11 cellular contexts compared by ENCODE assay signal in the genomic region with DNA sequence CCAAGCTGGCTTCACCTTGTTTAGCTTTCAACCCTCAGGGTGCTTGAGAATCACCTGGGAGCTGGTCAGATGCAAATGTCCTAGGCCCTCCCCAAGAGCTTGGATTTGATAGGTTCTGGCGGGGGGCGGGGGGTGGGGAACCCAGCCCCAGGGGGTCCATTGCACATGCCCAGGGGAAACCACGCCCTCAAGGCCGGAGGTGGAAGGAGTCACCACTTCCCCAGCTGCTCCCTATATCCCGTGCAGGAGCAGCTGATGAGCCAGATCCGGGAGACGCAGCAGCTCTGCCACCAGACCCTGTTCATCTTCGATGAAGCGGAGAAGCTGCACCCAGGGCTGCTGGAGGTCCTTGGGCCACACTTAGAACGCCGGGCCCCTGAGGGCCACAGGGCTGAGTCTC. TPM values are rescaled to one million over a fixed set of nuclear protein-coding genes. Genes with fewer than 3 reads are reported as not detected.
DNase-seq lines count a peak whose midpoint lies in the region; FAIRE-seq and TF ChIP-seq lines count a peak whose summit lies in the region.
"Had no signal": no experiment of that assay in that cellular context is flagged by ENCODE, and none has a peak within 500 bp of the region (broad histone marks: within the 10 kb centered on the region; RNA-seq: fewer than 3 reads in every experiment).

No MANE protein-coding gene starts in this region.

- no peaks in the 10 kb centered on the region for H3K27me3 ChIP-seq in NT2/D1 (ENCODE audit: insufficient read depth, insufficient read length)
- no peaks in the 10 kb centered on the region for H3K27me3 ChIP-seq in small intestine (ENCODE audit: control insufficient read depth in 2 of 2, insufficient read depth in 2 of 2, low read length in 2 of 2)
- H3K27me3 ChIP-seq: breast epithelium, esophagus muscularis mucosa had no signal

- peaks cover 0 to 20% (median 0%) of the 10 kb centered on the region in 3 donors for H3K36me3 Mint-ChIP-seq in immature natural killer cell

- H3K9me3 Mint-ChIP-seq in immature natural killer cell = no peaks in the 10 kb centered on the region

- peaks cover 0 to 2% (median 0%) of the 10 kb centered on the region in 3 donors for H3K27me3 Mint-ChIP-seq in immature natural killer cell (ENCODE audit: low read depth in 3 of 3)
- H3K27me3 Mint-ChIP-seq: activated CD4-positive, alpha-beta T cell treated with anti-CD3 and anti-CD28 coated beads for 36 hours had no signal

- in situ Hi-C loops in GM13976 (cut with MboI; ENCODE audit: low sequenced_read_pairs, unreplicated experiment) = loop anchor here (25.0 kb wide), 1 partner anchor 725 kb away; no protein-coding TSS in a partner anchor

- WGBS in small intestine, 3 donors = 75 to 89% (median 84%) methylated on average over 11 of the region's 11 CpGs

- H3K4me1 Mint-ChIP-seq in immature natural killer cell = peaks cover 19% of the 10 kb centered on the region in 2 donors

- FAIRE-seq in small intestine (lab: Jason Lieb, UNC) = no peak

- H3K9ac ChIP-seq in NT2/D1 (ENCODE audit: insufficient read length, low read depth) = peak overlapping the region; percentile 83

- peaks cover 35% of the 10 kb centered on the region for H3K4me1 ChIP-seq in NT2/D1 (ENCODE audit: insufficient read depth, insufficient read length)
- peaks cover 0 to 2% of the 10 kb centered on the region in 2 donors for H3K4me1 ChIP-seq in small intestine (ENCODE audit: control insufficient read depth in 2 of 2, insufficient read depth in 1 of 2, low read depth in 1 of 2, low read length in 1 of 2)

- H3K4me3 ChIP-seq in NT2/D1 (ENCODE audit: insufficient read length, low read depth) (peak overlapping the region; percentile 64), small intestine (ENCODE audit: low read depth in 1 of 2, low read length in 2 of 2) (no peak overlapping the region)
- H3K4me3 ChIP-seq: breast epithelium, esophagus muscularis mucosa had no signal

- H3K36me3 ChIP-seq in NT2/D1 (ENCODE audit: insufficient read depth, insufficient read length, low read length) (peaks cover 61% of the 10 kb centered on the region), small intestine (ENCODE audit: control insufficient read depth in 2 of 2, insufficient read depth in 2 of 2, low read length in 2 of 2) (peaks cover 0 to 5% of the 10 kb centered on the region in 2 donors)
- H3K36me3 ChIP-seq: breast epithelium had no signal

- no peak overlapping the region for H3K4me3 Mint-ChIP-seq in immature natural killer cell
- H3K4me3 Mint-ChIP-seq: activated CD4-positive, alpha-beta T cell treated with anti-CD3 and anti-CD28 coated beads for 36 hours had no signal

- peak; percentile 40 for DNase-seq in GM13976 (ENCODE audit: low spot score)
- peak; percentile 32 for DNase-seq in NT2/D1 (ENCODE audit: low read depth, low spot score)
- DNase-seq in glomerular endothelial cell (ENCODE audit: extremely low read depth, low read depth, low spot score) = peak; percentile 20
- peak; percentile 12 for DNase-seq in small intestine
- DNase-seq in hepatic stellate cell (ENCODE audit: low spot score) = no peak
- no peak for DNase-seq in immature natural killer cell
- no peak for DNase-seq in SKM-1 treated with dmso at 0.1 percent for 144 hours (lab: John Stamatoyannopoulos, UW; ENCODE audit: unreplicated experiment)
- DNase-seq: activated CD4-positive, alpha-beta T cell treated with anti-CD3 and anti-CD28 coated beads for 36 hours; nucleus accumbens had no signal

- H3K9me3 ChIP-seq in NT2/D1 (ENCODE audit: insufficient read depth, low read length) (no peaks in the 10 kb centered on the region), small intestine (ENCODE audit: control insufficient read depth, low read depth) (no peaks in the 10 kb centered on the region)
- H3K9me3 ChIP-seq: breast epithelium, esophagus muscularis mucosa had no signal

- no peak overlapping the region for H3K27ac ChIP-seq in small intestine (ENCODE audit: low read depth in 1 of 2, low read length in 1 of 2)
- H3K27ac ChIP-seq: breast epithelium, esophagus muscularis mucosa had no signal

- TF ChIP-seq CTCF in GM13976 (IDR thresholded peaks at IDR 0.05; ENCODE audit: borderline replicate concordance, control extremely low read depth, extremely low read depth, insufficient read depth, missing control alignments) = no peak

- H3K27ac Mint-ChIP-seq in immature natural killer cell = no peak overlapping the region
- H3K27ac Mint-ChIP-seq: activated CD4-positive, alpha-beta T cell treated with anti-CD3 and anti-CD28 coated beads for 36 hours had no signal

RNA-seq across cellular contexts. Expression of a gene that starts 5.8 kb away (rescaled TPM):
- 43.7 and 75.8 TPM in 2 replicates for total RNA-seq in glomerular endothelial cell
- polyA plus RNA-seq in small intestine (10 to 100 TPM in 2 of 3 donors, 1 to 10 TPM in 1; 6.3 to 30.6 (median 12.2) TPM), immature natural killer cell (10 to 100 TPM; 41.3 to 64.3 (median 45.2) TPM)

Comparison
In these comparisons a context has a peak if more than half of its experiments do, and no peak if none do; other contexts are left out.
1. DNase-seq: peak in GM13976 (single experiment), NT2/D1 (single experiment), glomerular endothelial cell (single experiment) and small intestine (single experiment); none in hepatic stellate cell (single experiment), immature natural killer cell (0 of 3) and SKM-1 treated with dmso at 0.1 percent for 144 hours (single experiment).